Comparison of ENCODE assay signal across 8 cellular contexts in the genomic region with DNA sequence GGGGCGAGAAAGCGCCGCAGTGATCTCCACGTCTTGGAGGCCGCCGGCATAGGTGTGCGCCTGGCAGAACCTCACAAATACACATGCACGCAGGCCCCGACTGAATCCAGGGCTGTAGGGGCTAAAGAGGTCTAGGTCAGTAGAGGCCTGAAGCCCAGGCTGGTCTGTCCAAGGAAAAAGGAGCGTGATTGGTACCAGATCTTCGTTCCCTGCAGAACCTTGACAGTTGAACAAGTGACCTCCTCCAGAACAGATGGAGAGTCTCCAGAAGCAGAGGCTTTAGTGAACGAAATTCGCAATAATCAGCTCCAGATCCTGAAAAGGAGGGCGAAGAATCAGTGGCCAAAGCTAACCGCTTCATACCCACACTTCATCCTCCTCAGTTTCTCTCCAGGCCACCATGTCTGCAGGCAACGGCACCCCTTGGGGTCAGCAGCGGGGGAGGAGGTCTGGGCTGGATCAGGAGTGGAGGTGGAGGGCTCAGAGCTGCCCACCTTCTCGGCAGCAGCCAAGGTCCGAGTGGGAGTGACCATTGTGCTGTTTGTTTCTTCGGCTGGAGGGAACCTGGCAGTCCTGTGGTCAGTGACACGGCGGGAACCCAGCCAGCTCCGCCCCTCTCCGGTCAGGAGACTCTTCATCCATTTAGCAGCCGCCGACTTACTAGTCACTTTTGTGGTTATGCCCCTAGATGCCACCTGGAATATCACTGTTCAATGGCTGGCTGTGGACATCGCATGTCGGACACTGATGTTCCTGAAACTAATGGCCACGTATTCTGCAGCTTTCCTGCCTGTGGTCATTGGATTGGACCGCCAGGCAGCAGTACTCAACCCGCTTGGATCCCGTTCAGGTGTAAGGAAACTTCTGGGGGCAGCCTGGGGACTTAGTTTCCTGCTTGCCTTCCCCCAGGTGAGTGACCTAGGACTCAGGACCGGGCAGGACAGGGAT. TPM values are rescaled to one million over a fixed set of nuclear protein-coding genes. Genes with fewer than 3 reads are reported as not detected.
A peak's percentile ranks its signal among the peaks of the same experiment; 100 is the strongest.
DNase-seq lines count a peak whose midpoint lies in the region; ATAC-seq and TF ChIP-seq lines count a peak whose summit lies in the region.

No MANE protein-coding gene starts in this region.

- H3K27me3 ChIP-seq in NT2/D1 (ENCODE audit: insufficient read depth, insufficient read length) (peaks cover 12% of the 10 kb centered on the region), iPS-18a (ENCODE audit: control insufficient read depth, insufficient read depth, low read length) (no peaks in the 10 kb centered on the region), gastrocnemius medialis (no peaks in the 10 kb centered on the region)

- H3K36me3 ChIP-seq in NT2/D1 (ENCODE audit: insufficient read depth, insufficient read length, low read length) (peaks cover 35% of the 10 kb centered on the region), iPS-18a (ENCODE audit: control insufficient read depth, low read depth, low read length) (peaks cover 11% of the 10 kb centered on the region), gastrocnemius medialis (peaks cover 4 to 39% of the 10 kb centered on the region in 2 donors)

- H3K9me3 ChIP-seq in NT2/D1 (ENCODE audit: insufficient read depth, low read length) (no peaks in the 10 kb centered on the region), iPS-18a (ENCODE audit: control insufficient read depth, low read depth, low read length) (no peaks in the 10 kb centered on the region), gastrocnemius medialis (no peaks in the 10 kb centered on the region)

- DNase-seq in AG04449 (ENCODE audit: low read depth, low spot score) (no peak), GM10266 (ENCODE audit: extremely low spot score) (peak; percentile 30), NT2/D1 (ENCODE audit: low read depth, low spot score) (no peak), gastrocnemius medialis (peak; percentile 58 to 81), HEK293T (ENCODE audit: extremely low spot score) (no peak)

- peaks cover 49% of the 10 kb centered on the region for H3K4me1 Mint-ChIP-seq in brain

- no peak overlapping the region for H3K27ac ChIP-seq in iPS-18a (ENCODE audit: low read length)
- peak overlapping the region; percentile 92 to 98 (median 92) for H3K27ac ChIP-seq in gastrocnemius medialis

- CTCF ChIA-PET in AG04449 (lab: Yijun Ruan, JAX) = interaction anchor here (0.8 to 16.0 kb wide), 7 partner anchors 9 to 73 kb away, joined by 3 to 469 read pairs (median 5); partner anchors contain the start of genes ANKRD35, ITGA10 and NUDT17
- CTCF ChIA-PET in HEK293T (lab: Yijun Ruan, JAX) = interaction anchor here (0.6 to 1.0 kb wide), 3 partner anchors 10 to 74 kb away, joined by 3 to 4 read pairs (median 3); partner anchors contain the start of genes ITGA10 and NUDT17

- peak; percentile 74 for ATAC-seq in HG03039 (IDR thresholded peaks at IDR 0.05; ENCODE audit: unreplicated experiment)
- peak; percentile 37 to 58 for ATAC-seq in gastrocnemius medialis

- TF ChIP-seq CTCF in AG04449 (IDR thresholded peaks at IDR 0.05; ENCODE audit: insufficient read depth, low read length, missing control alignments) (no peak), GM10266 (IDR thresholded peaks at IDR 0.05; ENCODE audit: control insufficient read depth, insufficient read depth, low read depth, missing control alignments) (no peak), brain (conservative IDR thresholded peaks at IDR 0.05) (no peak), gastrocnemius medialis (IDR thresholded peaks at IDR 0.05 in 4 of 5, conservative IDR thresholded peaks at IDR 0.05 in 1 of 5) (peak in 1 of 5 experiments; percentile 11)

- H3K36me3 Mint-ChIP-seq in brain = peaks cover 36% of the 10 kb centered on the region

- no peaks in the 10 kb centered on the region for H3K9me3 Mint-ChIP-seq in brain

- intact Hi-C loops in gastrocnemius medialis (cut with DNase I; ENCODE audit: low total_unique reads) = loop anchor here (1.0 to 5.0 kb wide), 3 partner anchors 8 to 62 kb away; partner anchors contain the start of genes PIAS3 and RBM8A

- in situ Hi-C loops in gastrocnemius medialis (cut with MboI; ENCODE audit: low sequenced_read_pairs in 4 of 4) = loop anchor here in 1 of 4 donors (5.0 kb wide), 1 partner anchor 93 kb away; no protein-coding TSS in a partner anchor

- H3K27ac Mint-ChIP-seq in brain = peak overlapping the region; percentile 98 to 99 (median 99)

- peak overlapping the region; percentile 85 for H3K9ac ChIP-seq in NT2/D1 (ENCODE audit: insufficient read length, low read depth)
- peak overlapping the region; percentile 39 for H3K9ac ChIP-seq in iPS-18a (ENCODE audit: low read length)

- peaks cover 13% of the 10 kb centered on the region for H3K4me1 ChIP-seq in NT2/D1 (ENCODE audit: insufficient read depth, insufficient read length)
- peaks cover 4% of the 10 kb centered on the region for H3K4me1 ChIP-seq in iPS-18a (ENCODE audit: control insufficient read depth, low read depth, low read length)
- H3K4me1 ChIP-seq in gastrocnemius medialis = peaks cover 25 to 36% of the 10 kb centered on the region in 2 donors

- H3K4me3 Mint-ChIP-seq in brain = peak overlapping the region; percentile 88 to 99 (median 94)

- TF ChIP-seq POLR2A in gastrocnemius medialis (IDR thresholded peaks at IDR 0.05) = no peak

- peak overlapping the region; percentile 95 for H3K4me3 ChIP-seq in AG04449 (ENCODE audit: low read depth, low read length)
- H3K4me3 ChIP-seq in NT2/D1 (ENCODE audit: insufficient read length, low read depth) = peak overlapping the region; percentile 79
- H3K4me3 ChIP-seq in iPS-18a (ENCODE audit: low read length) = peak overlapping the region; percentile 81
- peak overlapping the region; percentile 76 to 97 (median 88) for H3K4me3 ChIP-seq in gastrocnemius medialis

- POLR2A ChIA-PET in AG04449 (lab: Yijun Ruan, JAX) = interaction anchor here (0.6 to 2.0 kb wide), 6 partner anchors 8 to 60 kb away, joined by 3 to 7 read pairs (median 4); partner anchors contain the start of genes ANKRD34A, PIAS3, POLR3GL and RBM8A
- POLR2A ChIA-PET in HEK293T (lab: Yijun Ruan, JAX) = interaction anchor here (0.6 to 4.0 kb wide), 10 partner anchors 9 to 118 kb away, joined by 3 to 42 read pairs (median 8); partner anchors contain the start of genes ANKRD34A, ITGA10, LIX1L and PIAS3

- H3K27me3 Mint-ChIP-seq in brain = no peaks in the 10 kb centered on the region

TF ChIP-seq in HEK293T, 16 proteins besides CTCF, POLR2A, EP300 and RAD21:
- no peak for TF ChIP-seq CTBP1 (IDR thresholded peaks at IDR 0.05; ENCODE audit: borderline replicate concordance)
- TF ChIP-seq FOXM1 (IDR thresholded peaks at IDR 0.05; ENCODE audit: borderline replicate concordance) = no peak

RNA-seq across cellular contexts. Expression of gene PEX11B, which starts 0.7 kb away (rescaled TPM):
- polyA plus RNA-seq in brain (ENCODE audit: insufficient read depth, low read depth, low replicate concordance) = 35.4 TPM
- 10 to 100 TPM; 23.2 to 46.0 (median 31.7) TPM for total RNA-seq in gastrocnemius medialis

RNA-seq across cellular contexts. Expression of gene RBM8A, which starts 8.0 kb away (rescaled TPM):
- polyA plus RNA-seq in brain (ENCODE audit: insufficient read depth, low read depth, low replicate concordance) = 159 TPM
- 100 to 1,000 TPM; 199 to 589 (median 381) TPM for total RNA-seq in gastrocnemius medialis

RNA-seq across cellular contexts. Expression of gene ITGA10, which starts 9.4 kb away (rescaled TPM):
- polyA plus RNA-seq in brain (ENCODE audit: insufficient read depth, low read depth, low replicate concordance) = 1.7 TPM
- 10 to 100 TPM in 3 of 4 donors, 1 to 10 TPM in 1; 6.4 to 20.0 (median 14.7) TPM for total RNA-seq in gastrocnemius medialis

RNA-seq across cellular contexts. Expression of gene ANKRD35, which starts 33.6 kb away (rescaled TPM):
- polyA plus RNA-seq in brain (ENCODE audit: insufficient read depth, low read depth, low replicate concordance) = 32.8 TPM
- total RNA-seq in gastrocnemius medialis = 10 to 100 TPM in 2 of 4 donors, 1 to 10 TPM in 2; 8.0 to 19.5 (median 10.7) TPM

RNA-seq across cellular contexts. Expression of gene LIX1L, which starts 38.6 kb away (rescaled TPM):
- polyA plus RNA-seq in brain (ENCODE audit: insufficient read depth, low read depth, low replicate concordance) = 23.2 TPM
- total RNA-seq in gastrocnemius medialis = 100 to 1,000 TPM in 1 of 4 donors, 10 to 100 TPM in 3; 37.1 to 108 (median 75.4) TPM

Comparison
In these comparisons a context has a peak if more than half of its experiments do, and no peak if none do; other contexts are left out.
1. DNase-seq: peak in GM10266 (single experiment) and gastrocnemius medialis (2 of 2); none in AG04449 (single experiment), NT2/D1 (single experiment) and HEK293T (single experiment).
2. Peak in every context shown above with its lines, with median percentiles within 50 percentile points of each other: H3K4me3 ChIP-seq.